In genomic region chr11:5203366-5203765, GRCh38 we compare ENCODE assay signal across 1 cellular context.
TF ChIP-seq lines count a peak whose summit lies in the region.

No MANE protein-coding gene starts in this region.

TF ChIP-seq in IMR-90, 13 proteins besides CTCF, POLR2A, EP300 and RAD21:
- no peak for TF ChIP-seq SMC3 (IDR thresholded peaks at IDR 0.05; ENCODE audit: low read depth, low read length)
- TF ChIP-seq USF2 (IDR thresholded peaks at IDR 0.05; ENCODE audit: low read depth, low read length), result no peak
- no peak for TF ChIP-seq RCOR1 (IDR thresholded peaks at IDR 0.05; ENCODE audit: insufficient replicate concordance, low read length)
- no peak for TF ChIP-seq RFX5 (IDR thresholded peaks at IDR 0.05; ENCODE audit: low read depth, low read length)
- TF ChIP-seq MAZ (IDR thresholded peaks at IDR 0.05; ENCODE audit: borderline replicate concordance, low read depth, low read length), result no peak
- TF ChIP-seq CHD1 (IDR thresholded peaks at IDR 0.05; ENCODE audit: low read depth, low read length), result no peak
- TF ChIP-seq MXI1 (IDR thresholded peaks at IDR 0.05; ENCODE audit: borderline replicate concordance, low read depth, low read length), result no peak
- TF ChIP-seq MAFK (IDR thresholded peaks at IDR 0.05; ENCODE audit: low read depth, low read length), result no peak
- TF ChIP-seq BHLHE40 (IDR thresholded peaks at IDR 0.05; ENCODE audit: low read depth, low read length), result no peak
- no peak for TF ChIP-seq FOS (IDR thresholded peaks at IDR 0.05; ENCODE audit: low read depth, low read length)
- TF ChIP-seq CEBPB (IDR thresholded peaks at IDR 0.05; ENCODE audit: low read depth, low read length), result no peak
- TF ChIP-seq NFE2L2 (IDR thresholded peaks at IDR 0.05; ENCODE audit: low read depth, low read length), result no peak
- no peak for TF ChIP-seq ELK1 (IDR thresholded peaks at IDR 0.05; ENCODE audit: borderline replicate concordance, low read depth, low read length)
TF ChIP-seq in IMR-90: peak in this region for 0.
